18 cellular contexts compared by ENCODE assay signal in genomic region chr10:26436848-26437247, GRCh38. TPM values are rescaled to one million over a fixed set of nuclear protein-coding genes. Genes with fewer than 3 reads are reported as not detected.
A peak's percentile ranks its signal among the peaks of the same experiment; 100 is the strongest.
DNase-seq lines count a peak whose midpoint lies in the region; FAIRE-seq and TF ChIP-seq lines count a peak whose summit lies in the region.
"Had no signal": no experiment of that assay in that cellular context is flagged by ENCODE, and none has a peak within 500 bp of the region (broad histone marks: within the 10 kb centered on the region; RNA-seq: fewer than 3 reads in every experiment).

No MANE protein-coding gene starts in this region.

- no peak overlapping the region for H3K4me3 Mint-ChIP-seq in activated T-cell treated with anti-CD3 and anti-CD28 coated beads, Interleukin-2, amount 50 U/mL, for 24 hours
- peak overlapping the region; percentile 38 for H3K4me3 Mint-ChIP-seq in activated naive CD8-positive, alpha-beta T cell treated with anti-CD3 and anti-CD28 coated beads for 36 hours

- H3K9me3 Mint-ChIP-seq in activated T-cell treated with anti-CD3 and anti-CD28 coated beads, Interleukin-2, amount 50 U/mL, for 24 hours, result no peaks in the 10 kb centered on the region
- peaks cover 7% of the 10 kb centered on the region for H3K9me3 Mint-ChIP-seq in activated naive CD8-positive, alpha-beta T cell treated with anti-CD3 and anti-CD28 coated beads for 36 hours

- no peaks in the 10 kb centered on the region for H3K4me1 ChIP-seq in prostate gland (replicated peaks)
- no peaks in the 10 kb centered on the region for H3K4me1 ChIP-seq in small intestine (ENCODE audit: control insufficient read depth in 2 of 2, insufficient read depth in 1 of 2, low read depth in 1 of 2, low read length in 1 of 2)
- H3K4me1 ChIP-seq: body of pancreas, uterus had no signal

- WGBS in prostate gland, result 72% methylated on average over 2 of the region's 2 CpGs
- 38 to 65% (median 52%) methylated on average over 2 of the region's 2 CpGs for WGBS in small intestine, 3 donors

- H3K27me3 Mint-ChIP-seq in activated T-cell treated with anti-CD3 and anti-CD28 coated beads, Interleukin-2, amount 50 U/mL, for 24 hours, result no peaks in the 10 kb centered on the region
- H3K27me3 Mint-ChIP-seq in activated naive CD8-positive, alpha-beta T cell treated with anti-CD3 and anti-CD28 coated beads for 36 hours, result no peaks in the 10 kb centered on the region

- H3K36me3 Mint-ChIP-seq in activated T-cell treated with anti-CD3 and anti-CD28 coated beads, Interleukin-2, amount 50 U/mL, for 24 hours (ENCODE audit: low read depth), result peaks cover 17% of the 10 kb centered on the region
- H3K36me3 Mint-ChIP-seq in activated naive CD8-positive, alpha-beta T cell treated with anti-CD3 and anti-CD28 coated beads for 36 hours, result peaks cover 15% of the 10 kb centered on the region

- TF ChIP-seq CTCF in prostate gland (IDR thresholded peaks at IDR 0.05), result no peak

- H3K9me3 ChIP-seq in KOPT-K1 (ENCODE audit: insufficient read depth, low read length, poor library complexity, severe bottlenecking), result no peaks in the 10 kb centered on the region
- H3K9me3 ChIP-seq in prostate gland, result no peaks in the 10 kb centered on the region
- no peaks in the 10 kb centered on the region for H3K9me3 ChIP-seq in small intestine (ENCODE audit: control insufficient read depth, low read depth)
- H3K9me3 ChIP-seq: body of pancreas, heart right ventricle, stomach, uterus had no signal

- peaks cover 45% of the 10 kb centered on the region for H3K4me1 Mint-ChIP-seq in activated T-cell treated with anti-CD3 and anti-CD28 coated beads, Interleukin-2, amount 50 U/mL, for 24 hours (ENCODE audit: low read depth)
- peaks cover 32% of the 10 kb centered on the region for H3K4me1 Mint-ChIP-seq in activated naive CD8-positive, alpha-beta T cell treated with anti-CD3 and anti-CD28 coated beads for 36 hours

- no peak for DNase-seq in activated T-cell treated with anti-CD3 and anti-CD28 coated beads, Interleukin-2, amount 50 U/mL, for 24 hours
- DNase-seq in activated T-cell treated with anti-CD3 and anti-CD28 coated beads for 4 hours (no peak), renal cortical epithelial cell (ENCODE audit: low read depth) (peak; percentile 16), prostate gland (ENCODE audit: low spot score) (no peak), small intestine (no peak), HTR-8/SVneo (ENCODE audit: insufficient read length, low spot score) (no peak)
- DNase-seq in activated naive CD8-positive, alpha-beta T cell treated with anti-CD3 and anti-CD28 coated beads for 36 hours, result no peak
- DNase-seq: body of pancreas; heart right ventricle; midbrain; NCI-H1436; NCI-H226; NK-92 treated with Interleukin-12 subunit alpha and Interleukin-12 subunit beta, amount 100 ng/mL, for 24 hours; stomach; uterus had no signal

- FAIRE-seq in small intestine (lab: Jason Lieb, UNC), result no peak
- no peak for FAIRE-seq in HTR-8/SVneo (lab: Jason Lieb, UNC)
- FAIRE-seq: keratinocyte had no signal

- H3K27me3 ChIP-seq in prostate gland (replicated peaks; ENCODE audit: insufficient read depth) (peaks cover 4% of the 10 kb centered on the region), small intestine (ENCODE audit: control insufficient read depth in 2 of 2, insufficient read depth in 2 of 2, low read length in 2 of 2) (peaks cover 0 to 6% of the 10 kb centered on the region in 2 donors)
- H3K27me3 ChIP-seq: body of pancreas had no signal

- H3K27ac ChIP-seq in KOPT-K1 (ENCODE audit: low read depth, low read length, poor library complexity, severe bottlenecking), result peak overlapping the region; percentile 97
- no peak overlapping the region for H3K27ac ChIP-seq in prostate gland
- peak overlapping the region in 1 of 2 donors; percentile 58 for H3K27ac ChIP-seq in small intestine (ENCODE audit: low read depth in 1 of 2, low read length in 1 of 2)
- H3K27ac ChIP-seq: uterus had no signal

- peak overlapping the region; percentile 42 for H3K27ac Mint-ChIP-seq in activated T-cell treated with anti-CD3 and anti-CD28 coated beads, Interleukin-2, amount 50 U/mL, for 24 hours
- H3K27ac Mint-ChIP-seq in activated naive CD8-positive, alpha-beta T cell treated with anti-CD3 and anti-CD28 coated beads for 36 hours, result peak overlapping the region; percentile 59

- intact Hi-C loops in prostate gland (cut with DNase I), result no loop called here

- H3K4me3 ChIP-seq in prostate gland, result no peak overlapping the region
- H3K4me3 ChIP-seq in small intestine (ENCODE audit: low read depth in 1 of 2, low read length in 2 of 2), result no peak overlapping the region
- H3K4me3 ChIP-seq: body of pancreas, uterus had no signal

- H3K36me3 ChIP-seq in KOPT-K1 (ENCODE audit: insufficient read depth, low read length) (no peaks in the 10 kb centered on the region), prostate gland (no peaks in the 10 kb centered on the region), small intestine (ENCODE audit: control insufficient read depth in 2 of 2, insufficient read depth in 2 of 2, low read length in 2 of 2) (no peaks in the 10 kb centered on the region)
- H3K36me3 ChIP-seq: heart right ventricle, stomach, uterus had no signal

- no peak for TF ChIP-seq POLR2A in prostate gland (IDR thresholded peaks at IDR 0.05)

RNA-seq across cellular contexts. Expression of gene APBB1IP, which starts 1.3 kb away (rescaled TPM):
- 10 to 100 TPM; 66.3 to 68.0 TPM for total RNA-seq in activated naive CD8-positive, alpha-beta T cell treated with anti-CD3 and anti-CD28 coated beads for 36 hours
- total RNA-seq in renal cortical epithelial cell (4.2 and 23.8 TPM in 2 replicates), prostate gland (1 to 10 TPM; 1.3 to 3.1 TPM)
- 1 to 10 TPM; 1.1 to 4.6 (median 2.8) TPM for polyA plus RNA-seq in small intestine
- total RNA-seq: osteocyte had no signal
- polyA plus RNA-seq: keratinocyte had no signal
